In the genomic region with DNA sequence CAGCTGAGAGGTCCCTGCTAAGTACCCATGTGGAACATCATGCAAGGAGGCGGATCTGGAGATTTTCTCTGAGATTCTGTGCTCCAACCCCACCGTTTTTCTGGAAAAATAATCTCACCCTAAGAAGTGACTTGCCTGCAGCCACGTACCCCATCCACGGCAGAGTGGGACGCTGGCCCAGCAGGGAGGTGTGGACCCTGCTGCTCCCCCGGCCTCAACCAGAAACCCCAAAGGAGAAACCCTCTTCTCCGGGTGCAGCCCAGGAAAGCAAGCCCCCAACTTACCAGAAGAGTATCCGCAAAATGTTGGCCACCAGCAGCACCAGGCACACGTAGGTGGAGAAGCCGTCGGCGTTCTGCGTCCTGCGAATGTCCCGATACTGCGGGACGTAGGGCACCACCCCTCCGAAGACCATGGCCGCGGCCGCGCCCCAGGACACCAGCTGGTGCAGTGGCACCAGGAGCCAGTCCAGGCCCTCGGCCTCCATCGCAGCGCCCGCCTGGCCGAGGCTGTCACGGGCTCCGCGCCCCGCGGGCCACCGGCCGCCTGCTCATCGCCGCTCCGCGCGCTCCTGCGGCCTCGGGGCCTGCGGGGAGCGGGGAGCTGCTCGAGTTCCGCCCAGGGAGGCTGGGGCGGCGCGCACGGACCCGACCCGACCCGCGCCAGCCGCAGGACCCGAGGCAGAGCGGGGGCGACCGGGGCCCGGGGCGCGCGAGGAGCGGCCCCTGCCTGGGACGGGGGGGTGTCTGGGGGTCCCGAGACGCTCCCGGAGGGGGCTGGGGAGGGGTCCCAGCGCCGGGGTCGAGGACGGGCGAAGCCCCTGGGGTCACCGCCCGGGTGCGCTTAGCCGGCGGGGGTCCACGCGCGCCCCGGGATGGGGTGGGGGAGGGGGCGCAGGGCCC, we compare ENCODE assay signal across 8 cellular contexts. TPM values are rescaled to one million over a fixed set of nuclear protein-coding genes. Genes with fewer than 3 reads are reported as not detected.
DNase-seq lines count a peak whose midpoint lies in the region; ATAC-seq and TF ChIP-seq lines count a peak whose summit lies in the region.

No MANE protein-coding gene starts in this region.

- CTCF ChIA-PET in OCI-LY7 (lab: Charles Lee; ENCODE audit: unreplicated experiment): no interaction called here

- H3F3A ChIP-seq in GM23248 (ENCODE audit: insufficient read depth): no peaks in the 10 kb centered on the region

- no TSS peak for BruUV-seq in OCI-LY7 (replicated peaks; lab: Mats Ljungman, UMichigan)

- no peaks in the 10 kb centered on the region for H4K20me1 ChIP-seq in GM23248 (ENCODE audit: insufficient read depth)
- H4K20me1 ChIP-seq in OCI-LY7 (ENCODE audit: insufficient read depth, low read length): peaks cover 5% of the 10 kb centered on the region; the same call in 1 of the 2 replicates

- H3K79me2 ChIP-seq in GM23248 (ENCODE audit: insufficient read depth) (peaks cover 49% of the 10 kb centered on the region), OCI-LY7 (ENCODE audit: insufficient read depth, low read depth, low read length) (no peaks in the 10 kb centered on the region)

- H3K27ac Mint-ChIP-seq in chondrocyte (ENCODE audit: unreplicated experiment): peak overlapping the region; percentile 71

- H3K27me3 ChIP-seq in GM23248 (replicated peaks; ENCODE audit: insufficient read depth) (no peaks in the 10 kb centered on the region), subcutaneous abdominal adipose tissue (ENCODE audit: control insufficient read depth in 5 of 5, insufficient read depth in 4 of 5, low read length in 5 of 5) (no peaks in the 10 kb centered on the region)

- TF ChIP-seq CTCF in OCI-LY7 (conservative IDR thresholded peaks at IDR 0.05; ENCODE audit: low read length) (no peak), chondrocyte (IDR thresholded peaks at IDR 0.05) (no peak)

- peak overlapping the region; percentile 99 for H3K4me2 ChIP-seq in GM23248 (ENCODE audit: unreplicated experiment)
- H3K4me2 ChIP-seq in OCI-LY7 (ENCODE audit: low read length): peak overlapping the region; percentile 98

- H3K9me2 ChIP-seq in GM23248 (ENCODE audit: insufficient read depth) (no peaks in the 10 kb centered on the region), OCI-LY7 (ENCODE audit: insufficient read depth, low read length) (no peaks in the 10 kb centered on the region)

- no peaks in the 10 kb centered on the region for H3K9me3 Mint-ChIP-seq in chondrocyte (ENCODE audit: low read depth)

- 1 to 3% methylated on average over 43 to 62 of the region's 82 CpGs for WGBS in GM23248 (ENCODE audit: low coverage in 1 of 2, low lambda C conversion rate in 2 of 2, missing lambda C conversion rate in 2 of 2), 2 experiments

- H3K36me3 ChIP-seq in ES-I3 (ENCODE audit: insufficient read depth, low read length) (no peaks in the 10 kb centered on the region), GM23248 (ENCODE audit: low read depth) (no peaks in the 10 kb centered on the region), OCI-LY7 (ENCODE audit: insufficient read depth, low read length) (peaks cover 3% of the 10 kb centered on the region; the same call in 1 of the 2 replicates), subcutaneous abdominal adipose tissue (ENCODE audit: control insufficient read depth in 5 of 5, insufficient read depth in 5 of 5, low read length in 5 of 5) (peaks cover 0 to 10% (median 7%) of the 10 kb centered on the region in 5 donors)

- H3K4me3 ChIP-seq in GM23248 (peak overlapping the region; percentile 84), OCI-LY7 (ENCODE audit: low read depth, low read length, poor library complexity, severe bottlenecking) (peak overlapping the region; percentile 77), subcutaneous abdominal adipose tissue (ENCODE audit: low read depth in 1 of 5, low read length in 5 of 5) (peak overlapping the region; percentile 68 to 89 (median 77))

- H3K4me3 Mint-ChIP-seq in chondrocyte (ENCODE audit: unreplicated experiment): peak overlapping the region; percentile 82

- ATAC-seq in left lobe of liver: peak; percentile 3

- peak; percentile 73 for DNase-seq in GM23248
- peak; percentile 25 for DNase-seq in OCI-LY7 (ENCODE audit: low spot score)
- DNase-seq in chondrocyte (ENCODE audit: low spot score): peak; percentile 91
- peak; percentile 52 for DNase-seq in left lobe of liver (ENCODE audit: low spot score)
- DNase-seq in epidermal melanocyte (ENCODE audit: insufficient read length, low spot score): no peak
- no peak for DNase-seq in midbrain (lab: John Stamatoyannopoulos, UW)

- H3K9me3 ChIP-seq in ES-I3 (ENCODE audit: control insufficient read depth, insufficient read depth, low read length): no peaks in the 10 kb centered on the region
- no peaks in the 10 kb centered on the region for H3K9me3 ChIP-seq in GM23248 (ENCODE audit: low read depth)
- H3K9me3 ChIP-seq in OCI-LY7 (ENCODE audit: low read length): no peaks in the 10 kb centered on the region
- H3K9me3 ChIP-seq in subcutaneous abdominal adipose tissue (ENCODE audit: control insufficient read depth in 5 of 5, low read length in 5 of 5): no peaks in the 10 kb centered on the region

- POLR2A ChIA-PET in OCI-LY7 (lab: Charles Lee): no interaction called here

- no peaks in the 10 kb centered on the region for H3K36me3 Mint-ChIP-seq in chondrocyte (ENCODE audit: low read depth)

- H3K4me1 ChIP-seq in ES-I3 (ENCODE audit: insufficient read depth, low read length) (peaks cover 3% of the 10 kb centered on the region; the same call in 1 of the 2 replicates), GM23248 (ENCODE audit: insufficient read depth) (peaks cover 14% of the 10 kb centered on the region), OCI-LY7 (ENCODE audit: insufficient read depth, low read length, poor library complexity, severe bottlenecking) (peaks cover 24% of the 10 kb centered on the region), subcutaneous abdominal adipose tissue (ENCODE audit: control insufficient read depth in 5 of 5, insufficient read depth in 5 of 5, low read length in 5 of 5) (peaks cover 10 to 51% (median 46%) of the 10 kb centered on the region in 5 donors)

- no peaks in the 10 kb centered on the region for H3K27me3 Mint-ChIP-seq in chondrocyte (ENCODE audit: low read depth)

- H3K27ac ChIP-seq in GM23248: peak overlapping the region; percentile 40
- peak overlapping the region; percentile 76 for H3K27ac ChIP-seq in OCI-LY7 (ENCODE audit: low read depth, low read length, poor library complexity, severe bottlenecking)
- H3K27ac ChIP-seq in subcutaneous abdominal adipose tissue (ENCODE audit: low read depth, low read length): peak overlapping the region; percentile 75

- H3K4me1 Mint-ChIP-seq in chondrocyte (ENCODE audit: low read depth): peaks cover 40% of the 10 kb centered on the region

- in situ Hi-C loops in GM23248 (cut with MboI): no loop called here

- H3K9ac ChIP-seq in ES-I3 (ENCODE audit: low read depth, low read length) (peak overlapping the region; percentile 65), GM23248 (peak overlapping the region; percentile 85), subcutaneous abdominal adipose tissue (ENCODE audit: low read length in 5 of 5) (peak overlapping the region; percentile 25 to 81 (median 62))

- intact Hi-C loops in OCI-LY7 (cut with micrococcal nuclease; ENCODE audit: unreplicated experiment): no loop called here

- H2AFZ ChIP-seq in GM23248 (peak overlapping the region; percentile 59), OCI-LY7 (ENCODE audit: low read length) (0 out of 2 replicates have a peak overlapping the region, but pooled peaks have one; percentile 19)

RNA-seq across cellular contexts. Expression of a gene that starts 0.8 kb away (rescaled TPM):
- 67.0 and 85.5 TPM in 2 replicates for total RNA-seq in GM23248 (2014; rRNA removed; shearing (Covaris generic))
- polyA plus RNA-seq in GM23248 (2016; fragmentation: Nextera tagmentation; extraction: Ambion mirVana): 33.1 and 33.5 TPM in 2 replicates
- total RNA-seq in OCI-LY7 (2014; rRNA removed; shearing (Covaris generic)): 14.5 and 16.5 TPM in 2 replicates
- total RNA-seq in OCI-LY7 (2022): 15.1 and 17.9 TPM in 2 replicates
- total RNA-seq in chondrocyte: 27.6 to 32.1 TPM (median 29.1 TPM) in 3 replicates
- total RNA-seq in left lobe of liver: 140 TPM

RNA-seq across cellular contexts. Expression of a gene that starts 13.8 kb away (rescaled TPM):
- total RNA-seq in GM23248 (2014; rRNA removed; shearing (Covaris generic)): 6.8 and 17.8 TPM in 2 replicates
- 27.0 and 28.7 TPM in 2 replicates for polyA plus RNA-seq in GM23248 (2016; fragmentation: Nextera tagmentation; extraction: Ambion mirVana)
- not detected in 2 replicates for total RNA-seq in OCI-LY7 (2014; rRNA removed; shearing (Covaris generic))
- not detected in 2 replicates for total RNA-seq in OCI-LY7 (2022)
- total RNA-seq in chondrocyte: 0.99 to 5.4 TPM (median 5.1 TPM) in 3 replicates
- total RNA-seq in left lobe of liver: 20.2 TPM

RNA-seq across cellular contexts. Expression of a gene that starts 37.7 kb away (rescaled TPM):
- 17.4 and 28.5 TPM in 2 replicates for total RNA-seq in GM23248 (2014; rRNA removed; shearing (Covaris generic))
- 192 and 195 TPM in 2 replicates for polyA plus RNA-seq in GM23248 (2016; fragmentation: Nextera tagmentation; extraction: Ambion mirVana)
- 44.7 and 45.9 TPM in 2 replicates for total RNA-seq in OCI-LY7 (2014; rRNA removed; shearing (Covaris generic))
- total RNA-seq in OCI-LY7 (2022) (91.4 and 95.0 TPM in 2 replicates), chondrocyte (141 to 143 TPM (median 141 TPM) in 3 replicates), left lobe of liver (48.3 TPM)

Comparison
In these comparisons a context has a peak if more than half of its experiments do, and no peak if none do; other contexts are left out.
1. DNase-seq: peak in GM23248 (single experiment), OCI-LY7 (single experiment), chondrocyte (single experiment) and left lobe of liver (single experiment); none in epidermal melanocyte (single experiment) and midbrain (single experiment).
2. Peak in every context shown above with its lines, with median percentiles within 50 percentile points of each other: H3K9ac ChIP-seq, H3K27ac ChIP-seq and H3K4me3 ChIP-seq.